ENCODE assay signal across 11 cellular contexts in the genomic region with DNA sequence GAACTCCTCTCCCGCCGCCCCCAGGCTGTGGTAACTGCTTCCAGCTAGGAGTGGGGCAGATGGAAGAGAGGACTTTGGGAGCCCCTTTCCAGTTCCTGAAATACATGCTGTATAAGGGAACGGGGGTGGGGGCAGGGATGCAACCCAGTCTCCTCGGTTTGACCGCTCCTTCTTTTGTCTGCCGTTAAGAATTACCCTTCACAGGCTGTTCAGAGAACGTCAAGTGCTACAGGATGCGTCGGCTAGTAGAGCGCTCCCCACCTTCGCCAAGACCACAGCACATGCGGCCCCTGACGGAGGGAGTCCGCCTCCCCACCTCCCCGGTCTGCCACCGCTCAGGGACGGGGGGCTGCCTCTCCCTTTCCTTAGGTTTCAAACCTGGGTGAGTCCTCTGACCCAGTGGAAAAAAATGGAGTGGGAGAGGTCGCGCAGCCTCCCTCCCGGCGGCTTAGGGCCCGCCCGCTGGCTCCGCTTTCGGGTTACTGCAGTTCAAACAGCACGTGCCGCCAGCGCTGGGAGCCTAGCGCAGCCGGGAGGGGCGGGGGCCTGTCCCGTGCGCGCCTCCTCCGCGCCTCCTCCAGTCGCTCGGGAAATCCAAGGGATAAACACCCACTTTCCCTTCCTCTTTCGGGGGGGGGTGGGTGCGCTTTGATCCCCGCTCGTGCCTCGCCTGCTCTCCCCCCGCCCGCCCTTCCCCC. TPM values are rescaled to one million over a fixed set of nuclear protein-coding genes. Genes with fewer than 3 reads are reported as not detected.
DNase-seq lines count a peak whose midpoint lies in the region; ATAC-seq, FAIRE-seq and TF ChIP-seq lines count a peak whose summit lies in the region.
"Had no signal": no experiment of that assay in that cellular context is flagged by ENCODE, and none has a peak within 500 bp of the region (broad histone marks: within the 10 kb centered on the region; RNA-seq: fewer than 3 reads in every experiment).

No MANE protein-coding gene starts in this region.

- H3K9ac ChIP-seq in H9 (ENCODE audit: extremely low read depth, insufficient read length, low read length) (no peak overlapping the region), kidney (ENCODE audit: low read length in 2 of 2) (no peak overlapping the region)

- no peaks in the 10 kb centered on the region for H3K79me1 ChIP-seq in H9 (ENCODE audit: insufficient read depth, low read depth, low read length, poor library complexity, severe bottlenecking)

- H2BK20ac ChIP-seq in H9 (ENCODE audit: low read depth, low read length, poor library complexity, severe bottlenecking) = no peak overlapping the region

- WGBS in H9 (ENCODE audit: extremely low coverage, insufficient read length, low lambda C conversion rate) = no CpG with 5 or more reads among the region's 45 CpGs

- H3K36me3 Mint-ChIP-seq in H9 (ENCODE audit: insufficient read depth in 1 of 3, low read depth in 3 of 3) (no peaks in the 10 kb centered on the region), brain (no peaks in the 10 kb centered on the region)

- H3K4me1 ChIP-seq in H9 (ENCODE audit: insufficient read depth, low read length) (no peaks in the 10 kb centered on the region; the same call in 1 of the 2 replicates), kidney (ENCODE audit: control insufficient read depth in 1 of 2, insufficient read depth in 1 of 2, low read depth in 1 of 2, low read length in 2 of 2) (peaks cover 0 to 11% of the 10 kb centered on the region in 2 donors)

- ATAC-seq in HG03159 (IDR thresholded peaks at IDR 0.05; ENCODE audit: unreplicated experiment) = no peak

- H3K36me3 ChIP-seq in kidney (ENCODE audit: control insufficient read depth in 1 of 2, insufficient read depth in 2 of 2, low read length in 2 of 2) = no peaks in the 10 kb centered on the region

- no peak overlapping the region for H4K8ac ChIP-seq in H9 (replicated peaks; ENCODE audit: insufficient read length, low read depth, low read length)

- H4K91ac ChIP-seq in H9 (ENCODE audit: insufficient read length, low read depth, low read length) = no peak overlapping the region

- DNase-seq in H9 (peak; percentile 66), kidney (peak; percentile 88), KG1 (lab: John Stamatoyannopoulos, UW) (no peak), NCI-H69 (lab: John Stamatoyannopoulos, UW) (no peak)
- DNase-seq in effector CD8-positive, alpha-beta T cell (lab: John Stamatoyannopoulos, UW) = no peak
- DNase-seq: activated naive CD8-positive, alpha-beta T cell treated with anti-CD3 and anti-CD28 coated beads, Interleukin-2, amount 10 ng/mL, durations not matched to agents 7 days and 5 days had no signal

- H3K27ac Mint-ChIP-seq in H9 = no peak overlapping the region
- peak overlapping the region in 1 of 5 experiments; percentile 35 for H3K27ac Mint-ChIP-seq in brain
- H3K27ac Mint-ChIP-seq: activated naive CD8-positive, alpha-beta T cell treated with anti-CD3 and anti-CD28 coated beads, Interleukin-2, amount 10 ng/mL, durations not matched to agents 7 days and 5 days; memory B cell had no signal

- H3K27ac ChIP-seq in H9 (ENCODE audit: insufficient read length, low read depth, low read length) (no peak overlapping the region), kidney (ENCODE audit: low read depth in 2 of 2, low read length in 2 of 2) (no peak overlapping the region), skin epidermis (peak overlapping the region in 15 of 21 experiments; percentile 7 to 82 (median 65))

- no peak overlapping the region for H3K4ac ChIP-seq in H9 (ENCODE audit: low read depth, low read length)

- H2BK12ac ChIP-seq in H9 (ENCODE audit: insufficient read length, low read depth, low read length) = no peak overlapping the region

- intact Hi-C loops in kidney (cut with DNase I) = loop anchor here (10.0 kb wide), 1 partner anchor 208 kb away; no protein-coding TSS in a partner anchor

- no peak overlapping the region for H3K18ac ChIP-seq in H9 (ENCODE audit: insufficient read length, low read depth, low read length)

- H4K5ac ChIP-seq in H9 (ENCODE audit: insufficient read length, low read depth, low read length) = no peak overlapping the region

- peaks cover 20 to 40% of the 10 kb centered on the region in 2 experiments for H3K4me1 Mint-ChIP-seq in H9
- H3K4me1 Mint-ChIP-seq in brain = peaks cover 44% of the 10 kb centered on the region

- peaks cover 26% of the 10 kb centered on the region for H3K23me2 ChIP-seq in H9 (ENCODE audit: insufficient read length, low read depth, low read length, poor library complexity, severe bottlenecking)

- H3K9me3 Mint-ChIP-seq in H9 (peaks cover 0 to 6% of the 10 kb centered on the region in 2 experiments; a peak in 3 of 5 replicates), brain (peaks cover 0 to 2% (median 0%) of the 10 kb centered on the region in 5 experiments)

- peaks cover 61% of the 10 kb centered on the region for H3K27me3 ChIP-seq in H9 (ENCODE audit: insufficient read depth, low read length)

- H3K4me3 ChIP-seq in kidney (ENCODE audit: low read length in 2 of 2) = peak overlapping the region in 1 of 2 donors; percentile 29
- H3K4me3 ChIP-seq in skin epidermis = peak overlapping the region; percentile 2 to 46 (median 20)

- no peak overlapping the region for H2BK5ac ChIP-seq in H9 (ENCODE audit: insufficient read length, low read length)

- FAIRE-seq in kidney (lab: Jason Lieb, UNC) = no peak
- FAIRE-seq: GM12892 had no signal

- no peak overlapping the region for H3K23ac ChIP-seq in H9 (ENCODE audit: insufficient read length, low read depth, low read length)

- no peak overlapping the region for H2AFZ ChIP-seq in H9 (ENCODE audit: low read length)

- no peak overlapping the region for H2AK5ac ChIP-seq in H9 (ENCODE audit: insufficient read length, low read length)

- H3K56ac ChIP-seq in H9 (ENCODE audit: insufficient read length, low read depth, low read length) = no peak overlapping the region

- H3K79me2 ChIP-seq in H9 (ENCODE audit: insufficient read depth, low read length) = no peaks in the 10 kb centered on the region

- H3K4me3 Mint-ChIP-seq in H9 = peak overlapping the region in 1 of 2 experiments; percentile 79; a peak in 4 of 5 replicates
- peak overlapping the region; percentile 65 to 85 (median 81) for H3K4me3 Mint-ChIP-seq in brain
- H3K4me3 Mint-ChIP-seq: activated naive CD8-positive, alpha-beta T cell treated with anti-CD3 and anti-CD28 coated beads, Interleukin-2, amount 10 ng/mL, durations not matched to agents 7 days and 5 days had no signal

- no peak overlapping the region for H3K14ac ChIP-seq in H9 (ENCODE audit: insufficient read depth, low read length)

- peak overlapping the region; percentile 8 for H3K4me2 ChIP-seq in H9 (ENCODE audit: insufficient read depth, insufficient read length, low read length)

- H3K27me3 Mint-ChIP-seq in H9 (ENCODE audit: low read depth) (peaks cover 95% of the 10 kb centered on the region), brain (peaks cover 80% of the 10 kb centered on the region)

- H3T11ph ChIP-seq in H9 (ENCODE audit: low read length) = no peak overlapping the region

- H2BK15ac ChIP-seq in H9 (ENCODE audit: low read depth, low read length) = no peak overlapping the region; the same call in 1 of the 2 replicates

- TF ChIP-seq CTCF in H9 (conservative IDR thresholded peaks at IDR 0.05) (no peak), brain (conservative IDR thresholded peaks at IDR 0.05) (no peak), kidney (IDR thresholded peaks at IDR 0.05; ENCODE audit: borderline replicate concordance, extremely low read depth, insufficient read depth) (no peak)

- H4K20me1 ChIP-seq in H9 (ENCODE audit: control insufficient read depth, insufficient read depth, insufficient read length) = no peaks in the 10 kb centered on the region

- H3K9me3 ChIP-seq in H9 (ENCODE audit: control insufficient read depth, low read depth, low read length) = no peaks in the 10 kb centered on the region
- H3K9me3 ChIP-seq in kidney (ENCODE audit: control insufficient read depth in 1 of 2, low read length in 2 of 2) = no peaks in the 10 kb centered on the region

- H2BK120ac ChIP-seq in H9 (ENCODE audit: low read depth, low read length, poor library complexity, severe bottlenecking) = no peak overlapping the region

RNA-seq across cellular contexts. Expression of a gene that starts 4.8 kb away (rescaled TPM):
- total RNA-seq in H9 (2021) (0.20 and 0.22 TPM in 2 replicates), kidney (2.5 TPM)
- polyA plus RNA-seq in brain (ENCODE audit: insufficient read depth, low read depth, low replicate concordance) (3.4 TPM), kidney (ENCODE audit: insufficient read depth, low read depth, low replicate concordance) (3.1 TPM)
- total RNA-seq: activated naive CD8-positive, alpha-beta T cell treated with anti-CD3 and anti-CD28 coated beads, Interleukin-2, amount 10 ng/mL, durations not matched to agents 7 days and 5 days had no signal

Comparison
In these comparisons a context has a peak if more than half of its experiments do, and no peak if none do; other contexts are left out.
1. DNase-seq: peak in H9 (single experiment) and kidney (single experiment); none in effector CD8-positive, alpha-beta T cell (single experiment), KG1 (single experiment) and NCI-H69 (single experiment).
2. H3K27ac ChIP-seq: peak in skin epidermis (15 of 21); none in H9 (single experiment) and kidney (0 of 2).